Comparison of ENCODE assay signal across 17 cellular contexts in the genomic region with DNA sequence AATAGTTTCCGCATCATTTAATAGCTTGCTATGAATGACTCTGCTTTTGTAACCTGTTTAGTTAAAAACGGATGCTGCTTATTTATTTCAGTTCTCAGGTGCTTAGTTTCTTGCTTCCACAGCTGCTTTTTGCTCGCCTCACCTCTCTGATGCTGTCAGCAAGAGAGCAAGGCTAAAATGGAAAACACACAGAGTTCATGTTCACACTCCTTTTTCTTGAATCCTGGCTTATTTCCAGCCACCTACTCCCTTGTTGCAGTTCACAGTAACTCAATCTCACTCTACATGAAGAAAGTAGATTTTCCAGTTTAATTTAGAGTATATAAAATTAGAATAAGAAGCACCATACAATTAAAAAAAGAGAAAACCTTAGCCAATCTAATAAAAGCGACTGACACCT.
DNase-seq lines count a peak whose midpoint lies in the region; ATAC-seq and TF ChIP-seq lines count a peak whose summit lies in the region.
"Had no signal": no experiment of that assay in that cellular context is flagged by ENCODE, and none has a peak within 500 bp of the region (broad histone marks: within the 10 kb centered on the region; RNA-seq: fewer than 3 reads in every experiment).

No MANE protein-coding gene starts in this region.

- no peaks in the 10 kb centered on the region for H3K27me3 ChIP-seq in GM23338 (ENCODE audit: insufficient read depth)
- H3K27me3 ChIP-seq: BE2C had no signal

- no peaks in the 10 kb centered on the region for H3K36me3 Mint-ChIP-seq in GM23338 (ENCODE audit: low read depth)

- H3F3A ChIP-seq in GM23338 (replicated peaks; ENCODE audit: low read depth) = no peaks in the 10 kb centered on the region

- no peak overlapping the region for H3K27ac Mint-ChIP-seq in GM23338
- H3K27ac Mint-ChIP-seq: H9 had no signal

- TF ChIP-seq CTCF in GM23338 (conservative IDR thresholded peaks at IDR 0.05; ENCODE audit: low read depth in 2 of 2) (no peak), choroid plexus epithelial cell (conservative IDR thresholded peaks at IDR 0.05; ENCODE audit: low read depth, low read length) (no peak)

- H3K79me2 ChIP-seq in GM23338 (replicated peaks; ENCODE audit: insufficient read depth) = no peaks in the 10 kb centered on the region

- ATAC-seq in GM23338 = no peak
- ATAC-seq: A549 had no signal

- H3K4me3 ChIP-seq in GM23338 (no peak overlapping the region), choroid plexus epithelial cell (ENCODE audit: low read depth, low read length) (no peak overlapping the region)
- H3K4me3 ChIP-seq: A549 had no signal

- H2AFZ ChIP-seq in GM23338 = peak overlapping the region; percentile 16; the same call in 1 of the 2 replicates

- H3K4me2 ChIP-seq in GM23338 = no peak overlapping the region
- H3K4me2 ChIP-seq: A549, SK-N-SH had no signal

- H3K4me1 ChIP-seq in GM23338 (ENCODE audit: insufficient read depth) = peaks cover 10% of the 10 kb centered on the region
- H3K4me1 ChIP-seq: A549, BE2C had no signal

- no peak overlapping the region for H3K27ac ChIP-seq in GM23338 (ENCODE audit: low read depth)
- H3K27ac ChIP-seq: A549, RWPE1 had no signal

- peak; percentile 22 for DNase-seq in NCI-H2171 treated with DMSO at 0.1 percent for 48 hours (lab: John Stamatoyannopoulos, UW)
- no peak for DNase-seq in NCI-H2171 (lab: John Stamatoyannopoulos, UW)
- no peak for DNase-seq in GM23338 (ENCODE audit: low spot score)
- DNase-seq in choroid plexus epithelial cell (ENCODE audit: low read depth) = peak; percentile 10
- peak; percentile 31 for DNase-seq in putamen (ENCODE audit: low spot score)
- DNase-seq in stimulated activated CD4-positive, alpha-beta T cell treated with anti-CD3 and anti-CD28 coated beads, Interleukin-15, amount 100 ng/mL, for 24 hours = no peak
- no peak for DNase-seq in occipital lobe (lab: John Stamatoyannopoulos, UW)
- DNase-seq: BE2C, H9, Kasumi-1, NCI-H2081 treated with DMSO at 0.1 percent for 48 hours, NCI-H226, NCI-H524 treated with DMSO at 0.1 percent for 48 hours, SIG-M5, SK-N-SH had no signal

- peaks cover 2% of the 10 kb centered on the region; the same call in 1 of the 3 replicates for H3K4me1 Mint-ChIP-seq in GM23338
- H3K4me1 Mint-ChIP-seq: H9 had no signal

- no peak overlapping the region for H3K4me3 Mint-ChIP-seq in GM23338
- H3K4me3 Mint-ChIP-seq: H9 had no signal

- H3K9me2 ChIP-seq in GM23338 (ENCODE audit: insufficient read depth) = peaks cover 4% of the 10 kb centered on the region
- H3K9me2 ChIP-seq: SK-N-SH had no signal

- no peaks in the 10 kb centered on the region for H3K36me3 ChIP-seq in GM23338 (ENCODE audit: insufficient read depth)
- H3K36me3 ChIP-seq: BE2C had no signal

- no peaks in the 10 kb centered on the region for H3K9me3 Mint-ChIP-seq in GM23338
- H3K9me3 Mint-ChIP-seq: H9 had no signal

- no peaks in the 10 kb centered on the region for H3K27me3 Mint-ChIP-seq in GM23338 (ENCODE audit: insufficient read depth, low read depth, poor library complexity)

- no peaks in the 10 kb centered on the region for H4K20me1 ChIP-seq in GM23338 (replicated peaks; ENCODE audit: insufficient read depth)

TF ChIP-seq in GM23338, 12 proteins besides CTCF, POLR2A, EP300 and RAD21 (continues in another document):
- TF ChIP-seq POLR2AphosphoS5 (IDR thresholded peaks at IDR 0.05; ENCODE audit: low read depth) = no peak
- TF ChIP-seq ZNF114 (CRISPR knock-in tag; IDR thresholded peaks at IDR 0.05) = no peak
- TF ChIP-seq JUNB (IDR thresholded peaks at IDR 0.05; ENCODE audit: unreplicated experiment) = no peak
- TF ChIP-seq EZH2 (IDR thresholded peaks at IDR 0.05; ENCODE audit: low read depth, unreplicated experiment) = no peak
- TF ChIP-seq STAT1 (IDR thresholded peaks at IDR 0.05; ENCODE audit: unreplicated experiment) = no peak
- TF ChIP-seq, protein P1, sequence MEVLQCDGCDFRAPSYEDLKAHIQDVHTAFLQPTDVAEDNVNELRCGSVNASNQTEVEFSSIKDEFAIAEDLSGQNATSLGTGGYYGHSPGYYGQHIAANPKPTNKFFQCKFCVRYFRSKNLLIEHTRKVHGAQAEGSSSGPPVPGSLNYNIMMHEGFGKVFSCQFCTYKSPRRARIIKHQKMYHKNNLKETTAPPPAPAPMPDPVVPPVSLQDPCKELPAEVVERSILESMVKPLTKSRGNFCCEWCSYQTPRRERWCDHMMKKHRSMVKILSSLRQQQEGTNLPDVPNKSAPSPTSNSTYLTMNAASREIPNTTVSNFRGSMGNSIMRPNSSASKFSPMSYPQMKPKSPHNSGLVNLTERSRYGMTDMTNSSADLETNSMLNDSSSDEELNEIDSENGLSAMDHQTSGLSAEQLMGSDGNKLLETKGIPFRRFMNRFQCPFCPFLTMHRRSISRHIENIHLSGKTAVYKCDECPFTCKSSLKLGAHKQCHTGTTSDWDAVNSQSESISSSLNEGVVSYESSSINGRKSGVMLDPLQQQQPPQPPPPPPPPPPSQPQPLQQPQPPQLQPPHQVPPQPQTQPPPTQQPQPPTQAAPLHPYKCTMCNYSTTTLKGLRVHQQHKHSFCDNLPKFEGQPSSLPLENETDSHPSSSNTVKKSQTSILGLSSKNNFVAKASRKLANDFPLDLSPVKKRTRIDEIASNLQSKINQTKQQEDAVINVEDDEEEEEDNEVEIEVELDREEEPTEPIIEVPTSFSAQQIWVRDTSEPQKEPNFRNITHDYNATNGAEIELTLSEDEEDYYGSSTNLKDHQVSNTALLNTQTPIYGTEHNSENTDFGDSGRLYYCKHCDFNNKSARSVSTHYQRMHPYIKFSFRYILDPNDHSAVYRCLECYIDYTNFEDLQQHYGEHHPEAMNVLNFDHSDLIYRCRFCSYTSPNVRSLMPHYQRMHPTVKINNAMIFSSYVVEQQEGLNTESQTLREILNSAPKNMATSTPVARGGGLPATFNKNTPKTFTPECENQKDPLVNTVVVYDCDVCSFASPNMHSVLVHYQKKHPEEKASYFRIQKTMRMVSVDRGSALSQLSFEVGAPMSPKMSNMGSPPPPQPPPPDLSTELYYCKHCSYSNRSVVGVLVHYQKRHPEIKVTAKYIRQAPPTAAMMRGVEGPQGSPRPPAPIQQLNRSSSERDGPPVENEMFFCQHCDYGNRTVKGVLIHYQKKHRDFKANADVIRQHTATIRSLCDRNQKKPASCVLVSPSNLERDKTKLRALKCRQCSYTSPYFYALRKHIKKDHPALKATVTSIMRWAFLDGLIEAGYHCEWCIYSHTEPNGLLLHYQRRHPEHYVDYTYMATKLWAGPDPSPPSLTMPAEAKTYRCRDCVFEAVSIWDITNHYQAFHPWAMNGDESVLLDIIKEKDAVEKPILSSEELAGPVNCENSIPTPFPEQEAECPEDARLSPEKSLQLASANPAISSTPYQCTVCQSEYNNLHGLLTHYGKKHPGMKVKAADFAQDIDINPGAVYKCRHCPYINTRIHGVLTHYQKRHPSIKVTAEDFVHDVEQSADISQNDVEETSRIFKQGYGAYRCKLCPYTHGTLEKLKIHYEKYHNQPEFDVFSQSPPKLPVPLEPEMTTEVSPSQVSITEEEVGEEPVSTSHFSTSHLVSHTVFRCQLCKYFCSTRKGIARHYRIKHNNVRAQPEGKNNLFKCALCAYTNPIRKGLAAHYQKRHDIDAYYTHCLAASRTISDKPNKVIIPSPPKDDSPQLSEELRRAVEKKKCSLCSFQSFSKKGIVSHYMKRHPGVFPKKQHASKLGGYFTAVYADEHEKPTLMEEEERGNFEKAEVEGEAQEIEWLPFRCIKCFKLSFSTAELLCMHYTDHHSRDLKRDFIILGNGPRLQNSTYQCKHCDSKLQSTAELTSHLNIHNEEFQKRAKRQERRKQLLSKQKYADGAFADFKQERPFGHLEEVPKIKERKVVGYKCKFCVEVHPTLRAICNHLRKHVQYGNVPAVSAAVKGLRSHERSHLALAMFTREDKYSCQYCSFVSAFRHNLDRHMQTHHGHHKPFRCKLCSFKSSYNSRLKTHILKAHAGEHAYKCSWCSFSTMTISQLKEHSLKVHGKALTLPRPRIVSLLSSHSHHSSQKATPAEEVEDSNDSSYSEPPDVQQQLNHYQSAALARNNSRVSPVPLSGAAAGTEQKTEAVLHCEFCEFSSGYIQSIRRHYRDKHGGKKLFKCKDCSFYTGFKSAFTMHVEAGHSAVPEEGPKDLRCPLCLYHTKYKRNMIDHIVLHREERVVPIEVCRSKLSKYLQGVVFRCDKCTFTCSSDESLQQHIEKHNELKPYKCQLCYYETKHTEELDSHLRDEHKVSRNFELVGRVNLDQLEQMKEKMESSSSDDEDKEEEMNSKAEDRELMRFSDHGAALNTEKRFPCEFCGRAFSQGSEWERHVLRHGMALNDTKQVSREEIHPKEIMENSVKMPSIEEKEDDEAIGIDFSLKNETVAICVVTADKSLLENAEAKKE (CRISPR knock-in tag; IDR thresholded peaks at IDR 0.05) = no peak
- TF ChIP-seq CREB1 (CRISPR knock-in tag; IDR thresholded peaks at IDR 0.05; ENCODE audit: low read depth) = no peak
- TF ChIP-seq, protein P2, sequence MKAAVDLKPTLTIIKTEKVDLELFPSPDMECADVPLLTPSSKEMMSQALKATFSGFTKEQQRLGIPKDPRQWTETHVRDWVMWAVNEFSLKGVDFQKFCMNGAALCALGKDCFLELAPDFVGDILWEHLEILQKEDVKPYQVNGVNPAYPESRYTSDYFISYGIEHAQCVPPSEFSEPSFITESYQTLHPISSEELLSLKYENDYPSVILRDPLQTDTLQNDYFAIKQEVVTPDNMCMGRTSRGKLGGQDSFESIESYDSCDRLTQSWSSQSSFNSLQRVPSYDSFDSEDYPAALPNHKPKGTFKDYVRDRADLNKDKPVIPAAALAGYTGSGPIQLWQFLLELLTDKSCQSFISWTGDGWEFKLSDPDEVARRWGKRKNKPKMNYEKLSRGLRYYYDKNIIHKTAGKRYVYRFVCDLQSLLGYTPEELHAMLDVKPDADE (IDR thresholded peaks at IDR 0.05) = no peak
- no peak for TF ChIP-seq NANOG (IDR thresholded peaks at IDR 0.05; ENCODE audit: borderline replicate concordance)
- no peak for TF ChIP-seq EZH2phosphoT487 (IDR thresholded peaks at IDR 0.05; ENCODE audit: unreplicated experiment)
- TF ChIP-seq ZNF331 (CRISPR knock-in tag; IDR thresholded peaks at IDR 0.05; ENCODE audit: low read depth) = no peak

Comparison
In these comparisons a context has a peak if more than half of its experiments do, and no peak if none do; other contexts are left out.
1. DNase-seq: peak in NCI-H2171 treated with DMSO at 0.1 percent for 48 hours (single experiment), choroid plexus epithelial cell (single experiment) and putamen (single experiment); none in NCI-H2171 (single experiment), GM23338 (single experiment), stimulated activated CD4-positive, alpha-beta T cell treated with anti-CD3 and anti-CD28 coated beads, Interleukin-15, amount 100 ng/mL, for 24 hours (single experiment) and occipital lobe (single experiment).